Comparison of ENCODE assay signal across 12 cellular contexts in the genomic region with DNA sequence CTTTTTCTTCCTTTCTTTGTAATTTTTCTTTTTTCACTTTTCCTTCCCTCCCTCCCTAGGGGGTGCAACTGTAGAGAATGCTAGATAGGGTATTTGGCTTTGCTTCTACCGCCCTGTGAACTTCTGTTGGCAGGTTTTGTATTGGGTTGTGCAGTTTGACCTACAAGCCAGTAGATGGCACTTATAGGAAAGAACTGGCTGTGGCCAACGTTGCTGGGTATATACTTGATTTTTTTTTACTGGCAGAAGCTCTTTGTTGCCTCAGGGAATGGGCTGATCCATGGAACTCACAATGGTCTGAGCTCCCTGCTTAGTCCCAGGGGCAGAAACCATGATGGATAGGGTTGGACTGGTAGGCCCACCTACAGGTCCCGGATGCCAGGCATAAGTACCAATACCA.
DNase-seq lines count a peak whose midpoint lies in the region; ATAC-seq and TF ChIP-seq lines count a peak whose summit lies in the region.
"Had no signal": no experiment of that assay in that cellular context is flagged by ENCODE, and none has a peak within 500 bp of the region (broad histone marks: within the 10 kb centered on the region; RNA-seq: fewer than 3 reads in every experiment).

No MANE protein-coding gene starts in this region.

- H3K27me3 ChIP-seq in esophagus squamous epithelium, result no peaks in the 10 kb centered on the region
- H3K27me3 ChIP-seq: adrenal gland had no signal

- H3K4me3 ChIP-seq in LNCaP clone FGC (ENCODE audit: low read depth, low read length) (no peak overlapping the region), esophagus squamous epithelium (no peak overlapping the region)
- H3K4me3 ChIP-seq: adrenal gland had no signal

- no peak for TF ChIP-seq POLR2A in esophagus squamous epithelium (IDR thresholded peaks at IDR 0.05)

- no peaks in the 10 kb centered on the region for H3K4me1 ChIP-seq in esophagus squamous epithelium
- H3K4me1 ChIP-seq: adrenal gland had no signal

- TF ChIP-seq CTCF in LNCaP clone FGC (IDR thresholded peaks at IDR 0.05; ENCODE audit: control insufficient read depth, extremely low read depth, insufficient read depth), result peak; percentile 60
- 0 out of 2 replicates have a peak, but pooled peaks have one; percentile 6 for TF ChIP-seq CTCF in RWPE1 (conservative IDR thresholded peaks at IDR 0.05; ENCODE audit: low read depth)
- no peak for TF ChIP-seq CTCF in esophagus squamous epithelium (IDR thresholded peaks at IDR 0.05)

- WGBS in esophagus squamous epithelium, 2 donors, result 23 to 44% methylated on average over 2 of the region's 3 CpGs

- no peak for ATAC-seq in GM21381 (IDR thresholded peaks at IDR 0.05; ENCODE audit: unreplicated experiment)
- ATAC-seq: activated CD4-positive, CD25-positive, alpha-beta regulatory T cell treated with anti-CD3 and anti-CD28 coated beads, Interleukin-2, amount 50 U/mL, for 24 hours had no signal

- H3K27ac ChIP-seq in RWPE1, result no peak overlapping the region
- no peak overlapping the region for H3K27ac ChIP-seq in esophagus squamous epithelium
- H3K27ac ChIP-seq: adrenal gland had no signal

- no peaks in the 10 kb centered on the region for H3K36me3 ChIP-seq in esophagus squamous epithelium
- H3K36me3 ChIP-seq: adrenal gland had no signal

- POLR2A ChIA-PET in RWPE1 (lab: Yijun Ruan, JAX; ENCODE audit: low non-redundant PET), result no interaction called here

- intact Hi-C loops in esophagus squamous epithelium (cut with DNase I), result no loop called here

- H3K9me3 ChIP-seq in esophagus squamous epithelium, result no peaks in the 10 kb centered on the region
- H3K9me3 ChIP-seq: adrenal gland had no signal

- peak; percentile 52 for DNase-seq in ELR (ENCODE audit: low read depth)
- DNase-seq in LNCaP clone FGC (ENCODE audit: low read depth), result peak; percentile 39
- no peak for DNase-seq in RWPE1 (ENCODE audit: low spot score)
- peak; percentile 1 for DNase-seq in kidney glomerular epithelial cell (lab: John Stamatoyannopoulos, UW)
- no peak for DNase-seq in NCI-H226
- DNase-seq in esophagus squamous epithelium (lab: John Stamatoyannopoulos, UW), result no peak
- DNase-seq in GM19240 (ENCODE audit: insufficient read length, low spot score), result no peak
- DNase-seq: adrenal gland, NCI-H1436, posterior cingulate gyrus had no signal

- CTCF ChIA-PET in RWPE1 (lab: Yijun Ruan, JAX), result interaction anchor here (0.7 kb wide), 2 partner anchors 56 to 255 kb away, joined by 3 read pairs; no protein-coding TSS in a partner anchor

Comparison
In these comparisons a context has a peak if more than half of its experiments do, and no peak if none do; other contexts are left out.
1. DNase-seq: peak in ELR (single experiment), LNCaP clone FGC (single experiment) and kidney glomerular epithelial cell (single experiment); none in RWPE1 (single experiment), NCI-H226 (single experiment), esophagus squamous epithelium (single experiment) and GM19240 (single experiment).
2. CTCF ChIP-seq: peak in LNCaP clone FGC (single experiment) and RWPE1 (single experiment); none in esophagus squamous epithelium (0 of 6).